In genomic region chr1:202036595-202037387, GRCh38 we compare ENCODE assay signal across 1 cellular context.
TF ChIP-seq lines count a peak whose summit lies in the region.

No MANE protein-coding gene starts in this region.

TF ChIP-seq in GM23338, 12 proteins besides CTCF, POLR2A, EP300 and RAD21 (continued from another document):
- TF ChIP-seq ZNF462 (CRISPR knock-in tag; IDR thresholded peaks at IDR 0.05) (no peak), CREB1 (CRISPR knock-in tag; IDR thresholded peaks at IDR 0.05; ENCODE audit: low read depth) (no peak), ZNF331 (CRISPR knock-in tag; IDR thresholded peaks at IDR 0.05; ENCODE audit: low read depth) (no peak), EZH2 (IDR thresholded peaks at IDR 0.05; ENCODE audit: low read depth, unreplicated experiment) (no peak), STAT1 (IDR thresholded peaks at IDR 0.05; ENCODE audit: unreplicated experiment) (no peak)
